In genomic region chr11:102062106-102062505, GRCh38 we compare ENCODE assay signal across 29 cellular contexts.
"Had no signal": no experiment of that assay in that cellular context is flagged by ENCODE, and none has a peak within 500 bp of the region (broad histone marks: within the 10 kb centered on the region; RNA-seq: fewer than 3 reads in every experiment).

No MANE protein-coding gene starts in this region.

- FAIRE-seq: urothelium cell line had no signal

- H3K27me3 ChIP-seq: stomach, suprapubic skin, testis, thyroid gland, tibial artery, tibial nerve, transverse colon, upper lobe of left lung, upper lobe of right lung, uterus, vagina had no signal

- H3K4me1 ChIP-seq: stomach, suprapubic skin, testis, thyroid gland, tibial artery, tibial nerve, transverse colon, upper lobe of left lung, upper lobe of right lung, uterus, vagina had no signal

- H3K36me3 ChIP-seq: stomach, suprapubic skin, thoracic aorta, thyroid gland, tibial artery, tibial nerve, transverse colon, upper lobe of left lung, upper lobe of right lung, uterus, vagina had no signal

- H3K9me3 Mint-ChIP-seq: stimulated activated effector memory CD8-positive, alpha-beta T cell treated with anti-CD3 and anti-CD28 coated beads, Interleukin-12 subunit alpha, Interleukin-12 subunit beta, amount 100 ng/mL, for 72 hours; stimulated activated memory B cell treated with anti-CD40 and anti-IgM and Interleukin-4, amounts not matched to agents 10 μg/mL and 1 μg/mL and 100 μg/mL, for 72 hours; stimulated activated naive B cell treated with anti-CD40 and anti-IgM and Interleukin-4, amounts not matched to agents 10 μg/mL and 1 μg/mL and 100 μg/mL, for 72 hours; stimulated activated naive CD8-positive, alpha-beta T cell treated with anti-CD3 and anti-CD28 coated beads, Interleukin-15, amount 100 ng/mL, for 72 hours; stimulated activated naive CD8-positive, alpha-beta T cell treated with anti-CD3 and anti-CD28 coated beads, Interleukin-15, Interleukin-2, amounts not matched to agents 100 ng/mL and 50 ng/mL, for 24 hours; type B pancreatic cell had no signal

- ATAC-seq: stimulated activated effector memory CD8-positive, alpha-beta T cell treated with anti-CD3 and anti-CD28 coated beads, Interleukin-12 subunit alpha, Interleukin-12 subunit beta, amount 100 ng/mL, for 72 hours; stimulated activated memory B cell treated with anti-CD40 and anti-IgM and Interleukin-4, amounts not matched to agents 10 μg/mL and 1 μg/mL and 100 μg/mL, for 72 hours; stimulated activated naive B cell treated with anti-CD40 and anti-IgM and Interleukin-4, amounts not matched to agents 10 μg/mL and 1 μg/mL and 100 μg/mL, for 72 hours; stimulated activated naive CD8-positive, alpha-beta T cell treated with anti-CD3 and anti-CD28 coated beads, Interleukin-15, amount 100 ng/mL, for 72 hours; stimulated activated naive CD8-positive, alpha-beta T cell treated with anti-CD3 and anti-CD28 coated beads, Interleukin-15, Interleukin-2, amounts not matched to agents 100 U/mL and 50 U/mL, for 24 hours had no signal

- H3K4me3 Mint-ChIP-seq: stimulated activated effector memory CD8-positive, alpha-beta T cell treated with anti-CD3 and anti-CD28 coated beads, Interleukin-12 subunit alpha, Interleukin-12 subunit beta, amount 100 ng/mL, for 72 hours; stimulated activated memory B cell treated with anti-CD40 and anti-IgM and Interleukin-4, amounts not matched to agents 10 μg/mL and 1 μg/mL and 100 μg/mL, for 72 hours; stimulated activated naive B cell treated with anti-CD40 and anti-IgM and Interleukin-4, amounts not matched to agents 10 μg/mL and 1 μg/mL and 100 μg/mL, for 72 hours; stimulated activated naive CD8-positive, alpha-beta T cell treated with anti-CD3 and anti-CD28 coated beads, Interleukin-15, amount 100 ng/mL, for 72 hours; stimulated activated naive CD8-positive, alpha-beta T cell treated with anti-CD3 and anti-CD28 coated beads, Interleukin-15, Interleukin-2, amounts not matched to agents 100 ng/mL and 50 ng/mL, for 24 hours; type B pancreatic cell had no signal

- H3K27ac Mint-ChIP-seq: stimulated activated effector memory CD8-positive, alpha-beta T cell treated with anti-CD3 and anti-CD28 coated beads, Interleukin-12 subunit alpha, Interleukin-12 subunit beta, amount 100 ng/mL, for 72 hours; stimulated activated memory B cell treated with anti-CD40 and anti-IgM and Interleukin-4, amounts not matched to agents 10 μg/mL and 1 μg/mL and 100 μg/mL, for 72 hours; stimulated activated naive B cell treated with anti-CD40 and anti-IgM and Interleukin-4, amounts not matched to agents 10 μg/mL and 1 μg/mL and 100 μg/mL, for 72 hours; stimulated activated naive CD8-positive, alpha-beta T cell treated with anti-CD3 and anti-CD28 coated beads, Interleukin-15, amount 100 ng/mL, for 72 hours; stimulated activated naive CD8-positive, alpha-beta T cell treated with anti-CD3 and anti-CD28 coated beads, Interleukin-15, Interleukin-2, amounts not matched to agents 100 ng/mL and 50 ng/mL, for 24 hours; type B pancreatic cell had no signal

- H3K36me3 Mint-ChIP-seq: stimulated activated effector memory CD8-positive, alpha-beta T cell treated with anti-CD3 and anti-CD28 coated beads, Interleukin-12 subunit alpha, Interleukin-12 subunit beta, amount 100 ng/mL, for 72 hours; stimulated activated memory B cell treated with anti-CD40 and anti-IgM and Interleukin-4, amounts not matched to agents 10 μg/mL and 1 μg/mL and 100 μg/mL, for 72 hours; stimulated activated naive B cell treated with anti-CD40 and anti-IgM and Interleukin-4, amounts not matched to agents 10 μg/mL and 1 μg/mL and 100 μg/mL, for 72 hours; type B pancreatic cell had no signal

- H3K4me1 Mint-ChIP-seq: stimulated activated effector memory CD8-positive, alpha-beta T cell treated with anti-CD3 and anti-CD28 coated beads, Interleukin-12 subunit alpha, Interleukin-12 subunit beta, amount 100 ng/mL, for 72 hours; stimulated activated memory B cell treated with anti-CD40 and anti-IgM and Interleukin-4, amounts not matched to agents 10 μg/mL and 1 μg/mL and 100 μg/mL, for 72 hours; stimulated activated naive B cell treated with anti-CD40 and anti-IgM and Interleukin-4, amounts not matched to agents 10 μg/mL and 1 μg/mL and 100 μg/mL, for 72 hours; stimulated activated naive CD8-positive, alpha-beta T cell treated with anti-CD3 and anti-CD28 coated beads, Interleukin-15, amount 100 ng/mL, for 72 hours had no signal

- H3K4me3 ChIP-seq: stomach, suprapubic skin, testis, thoracic aorta, thyroid gland, tibial artery, tibial nerve, transverse colon, upper lobe of left lung, upper lobe of right lung, uterus, vagina had no signal

- H3K27ac ChIP-seq: stomach, suprapubic skin, testis, thoracic aorta, thyroid gland, tibial artery, tibial nerve, transverse colon, upper lobe of left lung, upper lobe of right lung, uterus, vagina had no signal

- DNase-seq: stimulated activated CD4-positive, alpha-beta T cell treated with anti-CD3 and anti-CD28 coated beads, Interleukin-2, amount 100 ng/mL, for 48 hours; stimulated activated CD4-positive, alpha-beta T cell treated with anti-CD3 and anti-CD28 coated beads, Interleukin-4, amount 100 ng/mL, for 1 hour; stimulated activated CD4-positive, alpha-beta T cell treated with anti-CD3 and anti-CD28 coated beads, Interleukin-4, amount 100 ng/mL, for 24 hours; stimulated activated CD4-positive, alpha-beta T cell treated with anti-CD3 and anti-CD28 coated beads, Interleukin-4, amount 100 ng/mL, for 4 hours; stimulated activated CD8-positive, alpha-beta memory T cell treated with anti-CD3 and anti-CD28 coated beads, Interleukin-4, amount 100 ng/mL, for 48 hours; stimulated activated naive B cell treated with anti-CD40 and anti-IgM and Interleukin-4, amounts not matched to agents 10 μg/mL and 1 μg/mL and 100 μg/mL, for 72 hours; stimulated activated naive CD4-positive, alpha-beta T cell; stimulated activated naive CD4-positive, alpha-beta T cell treated with Interleukin-2 at 50 U/mL for 16 hours; stimulated activated naive CD8-positive, alpha-beta T cell treated with anti-CD3 and anti-CD28 coated beads, Interleukin-15, amount 100 ng/mL, for 72 hours; stimulated activated naive CD8-positive, alpha-beta T cell treated with anti-CD3 and anti-CD28 coated beads, Interleukin-15, Interleukin-2, amounts not matched to agents 100 U/mL and 50 U/mL, for 24 hours; stomach; substantia nigra; testis; thyroid gland; tibial artery; transverse colon; trophoblast cell; upper lobe of left lung; upper lobe of right lung; uterus had no signal

- H3K27me3 Mint-ChIP-seq: stimulated activated naive CD8-positive, alpha-beta T cell treated with anti-CD3 and anti-CD28 coated beads, Interleukin-15, amount 100 ng/mL, for 72 hours; type B pancreatic cell had no signal

- H3K9me3 ChIP-seq: stomach, suprapubic skin, testis, thoracic aorta, thyroid gland, tibial artery, tibial nerve, transverse colon, upper lobe of left lung, upper lobe of right lung, uterus, vagina had no signal
